Comparison of ENCODE assay signal across 25 cellular contexts in genomic region chr12:104852102-104852501, GRCh38.
"Had no signal": no experiment of that assay in that cellular context is flagged by ENCODE, and none has a peak within 500 bp of the region (broad histone marks: within the 10 kb centered on the region; RNA-seq: fewer than 3 reads in every experiment).

No MANE protein-coding gene starts in this region.

- H3K27ac Mint-ChIP-seq: activated CD4-positive, alpha-beta memory T cell treated with anti-CD3 and anti-CD28 coated beads for 36 hours; activated CD4-positive, alpha-beta T cell treated with anti-CD3 and anti-CD28 coated beads, Interleukin-2, amount 10 ng/mL, durations not matched to agents 7 days and 5 days; activated naive CD4-positive, alpha-beta T cell treated with anti-CD3 and anti-CD28 coated beads, Interleukin-2, amount 10 ng/mL, durations not matched to agents 7 days and 5 days; activated naive CD8-positive, alpha-beta T cell treated with anti-CD3 and anti-CD28 coated beads for 36 hours; activated T-helper 17 cell treated with anti-CD3 and anti-CD28 coated beads, Interleukin-2, amount 50 U/mL, for 72 hours; brain; T-helper 17 cell; WTC11 had no signal

- H3K4me3 Mint-ChIP-seq: activated CD4-positive, alpha-beta memory T cell treated with anti-CD3 and anti-CD28 coated beads for 36 hours; activated CD4-positive, alpha-beta T cell treated with anti-CD3 and anti-CD28 coated beads, Interleukin-2, amount 10 ng/mL, durations not matched to agents 7 days and 5 days; activated naive CD4-positive, alpha-beta T cell treated with anti-CD3 and anti-CD28 coated beads, Interleukin-2, amount 10 ng/mL, durations not matched to agents 7 days and 5 days; activated naive CD8-positive, alpha-beta T cell treated with anti-CD3 and anti-CD28 coated beads for 36 hours; activated T-helper 17 cell treated with anti-CD3 and anti-CD28 coated beads, Interleukin-2, amount 50 U/mL, for 72 hours; brain; T-helper 17 cell; WTC11 had no signal

- ATAC-seq: activated T-helper 17 cell treated with anti-CD3 and anti-CD28 coated beads, Interleukin-2, amount 50 U/mL, for 72 hours; T-helper 17 cell; WTC11 had no signal

- H3K4me1 Mint-ChIP-seq: activated CD4-positive, alpha-beta T cell treated with anti-CD3 and anti-CD28 coated beads, Interleukin-2, amount 10 ng/mL, durations not matched to agents 7 days and 5 days; activated naive CD4-positive, alpha-beta T cell treated with anti-CD3 and anti-CD28 coated beads, Interleukin-2, amount 10 ng/mL, durations not matched to agents 7 days and 5 days; activated naive CD8-positive, alpha-beta T cell treated with anti-CD3 and anti-CD28 coated beads for 36 hours; activated T-helper 17 cell treated with anti-CD3 and anti-CD28 coated beads, Interleukin-2, amount 50 U/mL, for 72 hours; brain; T-helper 17 cell; WTC11 had no signal

- H3K27ac ChIP-seq: Peyer's patch, RWPE1, SJCRH30 had no signal

- H3K36me3 Mint-ChIP-seq: activated CD4-positive, alpha-beta memory T cell treated with anti-CD3 and anti-CD28 coated beads for 36 hours; activated naive CD4-positive, alpha-beta T cell treated with anti-CD3 and anti-CD28 coated beads, Interleukin-2, amount 10 ng/mL, durations not matched to agents 7 days and 5 days; activated naive CD8-positive, alpha-beta T cell treated with anti-CD3 and anti-CD28 coated beads for 36 hours; brain; WTC11 had no signal

- H3K4me1 ChIP-seq: Peyer's patch, SJCRH30 had no signal

- H3K27me3 Mint-ChIP-seq: activated CD4-positive, alpha-beta memory T cell treated with anti-CD3 and anti-CD28 coated beads for 36 hours; activated naive CD4-positive, alpha-beta T cell treated with anti-CD3 and anti-CD28 coated beads, Interleukin-2, amount 10 ng/mL, durations not matched to agents 7 days and 5 days; activated naive CD8-positive, alpha-beta T cell treated with anti-CD3 and anti-CD28 coated beads for 36 hours; activated T-helper 17 cell treated with anti-CD3 and anti-CD28 coated beads, Interleukin-2, amount 50 U/mL, for 72 hours; brain; T-helper 17 cell had no signal

- H3K27me3 ChIP-seq: ascending aorta, Peyer's patch, SJCRH30 had no signal

- H3K9me3 Mint-ChIP-seq: activated CD4-positive, alpha-beta memory T cell treated with anti-CD3 and anti-CD28 coated beads for 36 hours; activated CD4-positive, alpha-beta T cell treated with anti-CD3 and anti-CD28 coated beads, Interleukin-2, amount 10 ng/mL, durations not matched to agents 7 days and 5 days; activated naive CD4-positive, alpha-beta T cell treated with anti-CD3 and anti-CD28 coated beads, Interleukin-2, amount 10 ng/mL, durations not matched to agents 7 days and 5 days; activated naive CD8-positive, alpha-beta T cell treated with anti-CD3 and anti-CD28 coated beads for 36 hours; activated T-helper 17 cell treated with anti-CD3 and anti-CD28 coated beads, Interleukin-2, amount 50 U/mL, for 72 hours; brain; WTC11 had no signal

- H3K4me3 ChIP-seq: ascending aorta, Peyer's patch, SJCRH30 had no signal

- H3K36me3 ChIP-seq: ascending aorta, Peyer's patch, SJCRH30 had no signal

- DNase-seq: activated CD4-positive, alpha-beta memory T cell treated with anti-CD3 and anti-CD28 coated beads for 36 hours; activated CD4-positive, alpha-beta T cell treated with anti-CD3 and anti-CD28 coated beads, Interleukin-2, amount 10 ng/mL, durations not matched to agents 7 days and 5 days; activated CD4-positive, CD25-positive, alpha-beta regulatory T cell treated with anti-CD3 and anti-CD28 coated beads, Interleukin-2, amount 50 U/mL, for 72 hours; activated CD8-positive, alpha-beta memory T cell treated with anti-CD3 and anti-CD28 coated beads for 24 hours; activated gamma-delta T cell treated with Interleukin-2 at 50 U/mL for 16 hours; activated naive CD4-positive, alpha-beta T cell treated with anti-CD3 and anti-CD28 coated beads, Interleukin-2, amount 10 ng/mL, durations not matched to agents 7 days and 5 days; activated naive CD8-positive, alpha-beta T cell treated with anti-CD3 and anti-CD28 coated beads for 36 hours; activated T-cell treated with anti-CD3 and anti-CD28 coated beads, Interleukin-2, amount 50 U/mL, for 48 hours; Kasumi-1; KBM-7; NCI-H146; NCI-H187 treated with DMSO at 0.1 percent for 48 hours; NCI-H2081 treated with DMSO at 0.1 percent for 48 hours; NCI-H446; NCI-H524; Peyer's patch; Right ventricle myocardium superior; SJCRH30; T-helper 17 cell; T-helper 9 cell had no signal

- H3K9me3 ChIP-seq: ascending aorta, Peyer's patch, SJCRH30 had no signal
